In the genomic region with DNA sequence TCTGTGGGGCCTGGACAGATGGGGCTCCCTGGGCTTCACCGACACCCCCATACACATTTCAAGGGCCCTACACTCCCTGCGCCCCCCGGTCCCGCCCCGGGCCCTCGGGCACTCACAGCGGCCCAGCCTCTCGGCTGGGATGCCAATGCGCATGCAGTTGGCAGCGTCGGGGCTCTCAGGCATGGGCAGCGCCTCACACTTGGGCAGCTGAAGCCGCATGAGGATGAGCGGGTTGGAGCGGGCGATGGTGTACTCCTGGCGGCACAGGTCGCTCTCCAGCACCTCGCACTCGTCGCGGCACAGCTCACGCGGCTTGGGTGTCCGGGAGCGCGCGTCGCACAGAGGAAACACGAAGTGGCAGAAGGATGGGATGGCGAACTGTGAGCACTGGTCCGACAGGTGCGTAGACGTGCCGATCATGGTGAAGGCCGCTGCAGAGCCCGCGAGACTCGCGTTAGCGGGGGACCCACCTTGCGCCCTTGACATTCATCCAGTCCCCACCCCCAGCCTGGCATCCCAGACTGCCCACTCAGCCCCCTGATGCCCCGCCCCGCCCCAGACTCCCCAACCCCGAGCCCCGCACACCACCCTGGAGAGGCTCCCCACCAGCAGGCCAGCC, we compare ENCODE assay signal across 28 cellular contexts.
"Had no signal": no experiment of that assay in that cellular context is flagged by ENCODE, and none has a peak within 500 bp of the region (broad histone marks: within the 10 kb centered on the region; RNA-seq: fewer than 3 reads in every experiment).

No MANE protein-coding gene starts in this region.

- H3K27me3 ChIP-seq: ascending aorta, breast epithelium, cardiac muscle cell, colonic mucosa, gastroesophageal sphincter had no signal

- H3K4me3 ChIP-seq: ascending aorta, breast epithelium, cardiac muscle cell, colonic mucosa, esophagus squamous epithelium, gastroesophageal sphincter had no signal

- H3K27me3 Mint-ChIP-seq: brain had no signal

- H3K9me3 Mint-ChIP-seq: activated CD4-positive, alpha-beta memory T cell treated with anti-CD3 and anti-CD28 coated beads for 36 hours; activated CD4-positive, alpha-beta T cell treated with anti-CD3 and anti-CD28 coated beads, Interleukin-2, amount 10 ng/mL, durations not matched to agents 24 days and 14 days; activated naive CD4-positive, alpha-beta T cell treated with anti-CD3 and anti-CD28 coated beads, Interleukin-2, amount 10 ng/mL, durations not matched to agents 7 days and 5 days; activated naive CD4-positive, alpha-beta T cell treated with anti-CD3 and anti-CD28 coated beads, Interleukin-2, amount 50 U/mL, for 72 hours; activated naive CD8-positive, alpha-beta T cell treated with anti-CD3 and anti-CD28 coated beads, Interleukin-2, amount 10 ng/mL, durations not matched to agents 7 days and 5 days; brain had no signal

- DNase-seq: activated CD4-positive, alpha-beta memory T cell treated with anti-CD3 and anti-CD28 coated beads for 36 hours; activated CD4-positive, alpha-beta T cell treated with anti-CD3 and anti-CD28 coated beads for 36 hours; activated CD4-positive, alpha-beta T cell treated with anti-CD3 and anti-CD28 coated beads, Interleukin-2, amount 10 ng/mL, durations not matched to agents 24 days and 14 days; activated CD4-positive, CD25-positive, alpha-beta regulatory T cell; activated CD4-positive, CD25-positive, alpha-beta regulatory T cell treated with anti-CD3 and anti-CD28 coated beads, Interleukin-2, amount 50 U/mL, for 72 hours; activated CD8-positive, alpha-beta memory T cell treated with anti-CD3 and anti-CD28 coated beads, Interleukin-2, amount 10 ng/mL, durations not matched to agents 7 days and 5 days; activated CD8-positive, alpha-beta memory T cell treated with anti-CD3 and anti-CD28 coated beads, Interleukin-2, amount 50 U/mL, for 4 hours; activated CD8-positive, alpha-beta T cell treated with anti-CD3 and anti-CD28 coated beads, Interleukin-2, amount 10 ng/mL, durations not matched to agents 7 days and 5 days; activated gamma-delta T cell; activated naive CD4-positive, alpha-beta T cell; activated naive CD4-positive, alpha-beta T cell treated with anti-CD3 and anti-CD28 coated beads, Interleukin-2, amount 10 ng/mL, durations not matched to agents 7 days and 5 days; activated naive CD8-positive, alpha-beta T cell treated with anti-CD3 and anti-CD28 coated beads, Interleukin-2, amount 10 ng/mL, durations not matched to agents 7 days and 5 days; activated T-cell treated with anti-CD3 and anti-CD28 coated beads, Interleukin-2, amount 50 U/mL, for 1 hour; activated T-cell treated with anti-CD3 and anti-CD28 coated beads, Interleukin-2, amount 50 U/mL, for 48 hours; central memory CD4-positive, alpha-beta T cell; cerebellar nuclear complex; colonic mucosa; effector CD8-positive, alpha-beta T cell; esophagus squamous epithelium; foreskin melanocyte; head of caudate nucleus; T-helper 2 cell had no signal

- ATAC-seq: activated CD4-positive, alpha-beta T cell treated with anti-CD3 and anti-CD28 coated beads for 36 hours; activated CD8-positive, alpha-beta memory T cell treated with anti-CD3 and anti-CD28 coated beads, Interleukin-2, amount 10 ng/mL, durations not matched to agents 7 days and 5 days; activated CD8-positive, alpha-beta T cell treated with anti-CD3 and anti-CD28 coated beads, Interleukin-2, amount 10 ng/mL, durations not matched to agents 7 days and 5 days; activated naive CD4-positive, alpha-beta T cell treated with anti-CD3 and anti-CD28 coated beads, Interleukin-2, amount 50 U/mL, for 72 hours had no signal

- H3K4me3 Mint-ChIP-seq: activated CD4-positive, alpha-beta memory T cell treated with anti-CD3 and anti-CD28 coated beads for 36 hours; activated CD4-positive, alpha-beta T cell treated with anti-CD3 and anti-CD28 coated beads for 36 hours; activated CD4-positive, alpha-beta T cell treated with anti-CD3 and anti-CD28 coated beads, Interleukin-2, amount 10 ng/mL, durations not matched to agents 24 days and 14 days; activated CD8-positive, alpha-beta memory T cell treated with anti-CD3 and anti-CD28 coated beads, Interleukin-2, amount 10 ng/mL, durations not matched to agents 7 days and 5 days; activated CD8-positive, alpha-beta T cell treated with anti-CD3 and anti-CD28 coated beads, Interleukin-2, amount 10 ng/mL, durations not matched to agents 7 days and 5 days; activated naive CD4-positive, alpha-beta T cell treated with anti-CD3 and anti-CD28 coated beads, Interleukin-2, amount 10 ng/mL, durations not matched to agents 7 days and 5 days; activated naive CD8-positive, alpha-beta T cell treated with anti-CD3 and anti-CD28 coated beads, Interleukin-2, amount 10 ng/mL, durations not matched to agents 7 days and 5 days; brain had no signal

- H3K4me1 Mint-ChIP-seq: activated CD4-positive, alpha-beta T cell treated with anti-CD3 and anti-CD28 coated beads for 36 hours; activated naive CD4-positive, alpha-beta T cell treated with anti-CD3 and anti-CD28 coated beads, Interleukin-2, amount 10 ng/mL, durations not matched to agents 7 days and 5 days; brain had no signal

- H3K36me3 ChIP-seq: ascending aorta, breast epithelium, colonic mucosa had no signal

- H3K4me1 ChIP-seq: ascending aorta, breast epithelium, colonic mucosa had no signal

- H3K9me3 ChIP-seq: ascending aorta, breast epithelium, colonic mucosa, esophagus squamous epithelium, gastroesophageal sphincter had no signal

- H3K27ac ChIP-seq: ascending aorta, breast epithelium, cardiac muscle cell, colonic mucosa, esophagus squamous epithelium, gastroesophageal sphincter had no signal

- H3K36me3 Mint-ChIP-seq: activated CD4-positive, alpha-beta memory T cell treated with anti-CD3 and anti-CD28 coated beads for 36 hours; activated CD8-positive, alpha-beta memory T cell treated with anti-CD3 and anti-CD28 coated beads, Interleukin-2, amount 10 ng/mL, durations not matched to agents 7 days and 5 days; activated naive CD4-positive, alpha-beta T cell treated with anti-CD3 and anti-CD28 coated beads, Interleukin-2, amount 10 ng/mL, durations not matched to agents 7 days and 5 days; activated naive CD4-positive, alpha-beta T cell treated with anti-CD3 and anti-CD28 coated beads, Interleukin-2, amount 50 U/mL, for 72 hours; activated naive CD8-positive, alpha-beta T cell treated with anti-CD3 and anti-CD28 coated beads, Interleukin-2, amount 10 ng/mL, durations not matched to agents 7 days and 5 days; brain had no signal

- H3K27ac Mint-ChIP-seq: activated CD4-positive, alpha-beta memory T cell treated with anti-CD3 and anti-CD28 coated beads for 36 hours; activated CD4-positive, alpha-beta T cell treated with anti-CD3 and anti-CD28 coated beads for 36 hours; activated CD4-positive, alpha-beta T cell treated with anti-CD3 and anti-CD28 coated beads, Interleukin-2, amount 10 ng/mL, durations not matched to agents 24 days and 14 days; activated CD8-positive, alpha-beta memory T cell treated with anti-CD3 and anti-CD28 coated beads, Interleukin-2, amount 10 ng/mL, durations not matched to agents 7 days and 5 days; activated CD8-positive, alpha-beta T cell treated with anti-CD3 and anti-CD28 coated beads, Interleukin-2, amount 10 ng/mL, durations not matched to agents 7 days and 5 days; activated naive CD4-positive, alpha-beta T cell treated with anti-CD3 and anti-CD28 coated beads, Interleukin-2, amount 10 ng/mL, durations not matched to agents 7 days and 5 days; activated naive CD4-positive, alpha-beta T cell treated with anti-CD3 and anti-CD28 coated beads, Interleukin-2, amount 50 U/mL, for 72 hours; activated naive CD8-positive, alpha-beta T cell treated with anti-CD3 and anti-CD28 coated beads, Interleukin-2, amount 10 ng/mL, durations not matched to agents 7 days and 5 days had no signal
